25 cellular contexts compared by ENCODE assay signal in the genomic region with DNA sequence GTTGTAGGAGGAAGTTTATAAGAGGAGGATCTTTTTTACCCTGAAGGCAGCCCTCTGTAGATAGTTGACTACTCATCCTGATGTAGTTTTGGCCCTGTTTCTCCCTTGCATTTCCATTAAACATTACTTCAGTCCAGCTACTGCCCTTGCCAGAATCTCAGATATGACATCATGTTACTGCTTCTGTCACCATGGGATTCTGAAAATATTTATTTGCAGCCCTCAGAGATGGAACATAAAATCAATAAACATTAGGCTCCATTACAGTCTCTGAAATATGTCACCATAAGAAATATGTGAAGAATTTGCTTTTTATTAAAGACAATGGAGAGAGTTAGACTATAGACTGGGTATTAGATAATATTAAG.
DNase-seq lines count a peak whose midpoint lies in the region; ATAC-seq, FAIRE-seq and TF ChIP-seq lines count a peak whose summit lies in the region.
"Had no signal": no experiment of that assay in that cellular context is flagged by ENCODE, and none has a peak within 500 bp of the region (broad histone marks: within the 10 kb centered on the region; RNA-seq: fewer than 3 reads in every experiment).

No MANE protein-coding gene starts in this region.

- peak; percentile 59 to 74 (median 66) for ATAC-seq in pancreas
- no peak for ATAC-seq in GM18520 (IDR thresholded peaks at IDR 0.05; ENCODE audit: unreplicated experiment)
- ATAC-seq: psoas muscle had no signal

- H3K27ac Mint-ChIP-seq in immature natural killer cell, result no peak overlapping the region
- H3K27ac Mint-ChIP-seq: activated CD4-positive, alpha-beta T cell treated with anti-CD3 and anti-CD28 coated beads, Interleukin-2, amount 10 ng/mL, durations not matched to agents 7 days and 5 days; activated naive CD8-positive, alpha-beta T cell; endodermal cell; neural progenitor cell; T-helper 2 cell treated with Interferon-gamma antibody and Interleukin-4, amounts not matched to agents 5 μg/mL and 100 μg/mL, for 36 hours had no signal

- H3K36me3 ChIP-seq in GM23248 (ENCODE audit: low read depth) (no peaks in the 10 kb centered on the region), adipocyte (ENCODE audit: control insufficient read depth, insufficient read depth, low read length, severe bottlenecking) (no peaks in the 10 kb centered on the region), pancreas (no peaks in the 10 kb centered on the region)
- H3K36me3 ChIP-seq: neural progenitor cell, Peyer's patch, spleen, tibial artery had no signal

- H3K9me3 ChIP-seq in GM23248 (ENCODE audit: low read depth), result no peaks in the 10 kb centered on the region
- peaks cover 5% of the 10 kb centered on the region for H3K9me3 ChIP-seq in adipocyte (ENCODE audit: control insufficient read depth, low read length)
- no peaks in the 10 kb centered on the region for H3K9me3 ChIP-seq in pancreas
- H3K9me3 ChIP-seq: Peyer's patch, psoas muscle, tibial artery had no signal

- no peaks in the 10 kb centered on the region for H4K20me1 ChIP-seq in GM23248 (ENCODE audit: insufficient read depth)

- no peaks in the 10 kb centered on the region for H3K79me2 ChIP-seq in GM23248 (ENCODE audit: insufficient read depth)

- H3K9me2 ChIP-seq in GM23248 (ENCODE audit: insufficient read depth), result no peaks in the 10 kb centered on the region

- no peak overlapping the region for H2AFZ ChIP-seq in GM23248
- H2AFZ ChIP-seq: neural progenitor cell had no signal

- no peaks in the 10 kb centered on the region for H3K9me3 Mint-ChIP-seq in immature natural killer cell
- H3K9me3 Mint-ChIP-seq: activated CD4-positive, alpha-beta T cell treated with anti-CD3 and anti-CD28 coated beads, Interleukin-2, amount 10 ng/mL, durations not matched to agents 7 days and 5 days; endodermal cell; neural progenitor cell; T-helper 2 cell treated with Interferon-gamma antibody and Interleukin-4, amounts not matched to agents 5 μg/mL and 100 μg/mL, for 36 hours had no signal

- H3K27me3 Mint-ChIP-seq in immature natural killer cell (ENCODE audit: low read depth in 3 of 3), result peaks cover 0 to 2% (median 2%) of the 10 kb centered on the region in 3 donors
- H3K27me3 Mint-ChIP-seq: activated CD4-positive, alpha-beta T cell treated with anti-CD3 and anti-CD28 coated beads, Interleukin-2, amount 10 ng/mL, durations not matched to agents 7 days and 5 days; activated naive CD8-positive, alpha-beta T cell had no signal

- no peak overlapping the region for H3K27ac ChIP-seq in GM23248
- peak overlapping the region in 1 of 4 donors; percentile 6 for H3K27ac ChIP-seq in pancreas
- H3K27ac ChIP-seq: neural progenitor cell, psoas muscle, spleen, tibial artery, VCaP had no signal

- intact Hi-C loops in pancreas (cut with DNase I), result no loop called here

- FAIRE-seq in pancreas (lab: Jason Lieb, UNC), result no peak
- FAIRE-seq: colon, GM12891 had no signal

- DNase-seq in GM23248 (peak; percentile 37), adipocyte (ENCODE audit: low read depth) (peak; percentile 15), fibroblast of pulmonary artery (ENCODE audit: low read depth) (peak; percentile 24), pancreas (no peak), immature natural killer cell (no peak), NCI-H1092 treated with DMSO at 0.1 percent for 48 hours (lab: John Stamatoyannopoulos, UW) (no peak)
- DNase-seq: activated CD4-positive, alpha-beta T cell treated with anti-CD3 and anti-CD28 coated beads, Interleukin-2, amount 10 ng/mL, durations not matched to agents 7 days and 5 days; AML-193; endodermal cell; glutamatergic neuron; NCI-H2081; NK-92 treated with Interleukin-12 subunit alpha and Interleukin-12 subunit beta, amount 100 ng/mL, for 24 hours; Peyer's patch; psoas muscle; spleen; stimulated activated CD4-positive, alpha-beta T cell treated with anti-CD3 and anti-CD28 coated beads, Interleukin-4, amount 100 ng/mL, for 24 hours; stimulated activated naive CD4-positive, alpha-beta T cell treated with Interleukin-2 at 50 U/mL for 16 hours; tibial artery had no signal

- TF ChIP-seq CTCF in fibroblast of pulmonary artery (IDR thresholded peaks at IDR 0.05; ENCODE audit: low read length, missing control alignments), result no peak
- no peak for TF ChIP-seq CTCF in pancreas (IDR thresholded peaks at IDR 0.05)

- no peaks in the 10 kb centered on the region for H3F3A ChIP-seq in GM23248 (ENCODE audit: insufficient read depth)

- H3K4me3 Mint-ChIP-seq in immature natural killer cell, result no peak overlapping the region
- H3K4me3 Mint-ChIP-seq: activated CD4-positive, alpha-beta T cell treated with anti-CD3 and anti-CD28 coated beads, Interleukin-2, amount 10 ng/mL, durations not matched to agents 7 days and 5 days; activated naive CD8-positive, alpha-beta T cell; endodermal cell; neural progenitor cell; T-helper 2 cell treated with Interferon-gamma antibody and Interleukin-4, amounts not matched to agents 5 μg/mL and 100 μg/mL, for 36 hours had no signal

- H3K4me1 ChIP-seq in GM23248 (ENCODE audit: insufficient read depth) (no peaks in the 10 kb centered on the region; the same call in 1 of the 2 replicates), adipocyte (ENCODE audit: control insufficient read depth, insufficient read depth, low read length) (peaks cover 12% of the 10 kb centered on the region), pancreas (no peaks in the 10 kb centered on the region)
- H3K4me1 ChIP-seq: Peyer's patch, psoas muscle, spleen had no signal

- no peak overlapping the region for H3K4me3 ChIP-seq in GM23248
- H3K4me3 ChIP-seq in adipocyte (ENCODE audit: low read length), result no peak overlapping the region
- no peak overlapping the region for H3K4me3 ChIP-seq in fibroblast of pulmonary artery (replicated peaks; ENCODE audit: low read depth, low read length)
- H3K4me3 ChIP-seq in pancreas, result no peak overlapping the region
- H3K4me3 ChIP-seq: neural progenitor cell, Peyer's patch, psoas muscle, spleen, tibial artery had no signal

- no peak overlapping the region for H3K9ac ChIP-seq in GM23248
- H3K9ac ChIP-seq in adipocyte (ENCODE audit: low read length), result no peak overlapping the region
- H3K9ac ChIP-seq: neural progenitor cell had no signal

- in situ Hi-C loops in GM23248 (cut with MboI), result no loop called here

- H3K4me1 Mint-ChIP-seq in immature natural killer cell, result peaks cover 3 to 8% of the 10 kb centered on the region in 2 donors
- H3K4me1 Mint-ChIP-seq: activated CD4-positive, alpha-beta T cell treated with anti-CD3 and anti-CD28 coated beads, Interleukin-2, amount 10 ng/mL, durations not matched to agents 7 days and 5 days; endodermal cell had no signal

- no peaks in the 10 kb centered on the region for H3K27me3 ChIP-seq in GM23248 (replicated peaks; ENCODE audit: insufficient read depth)
- no peaks in the 10 kb centered on the region for H3K27me3 ChIP-seq in adipocyte (replicated peaks; ENCODE audit: control insufficient read depth, insufficient read depth, low read length)
- H3K27me3 ChIP-seq in pancreas, result no peaks in the 10 kb centered on the region
- H3K27me3 ChIP-seq: neural progenitor cell, Peyer's patch, spleen, tibial artery had no signal

- no peak overlapping the region for H3K4me2 ChIP-seq in GM23248 (ENCODE audit: unreplicated experiment)
- H3K4me2 ChIP-seq: neural progenitor cell had no signal

- no peaks in the 10 kb centered on the region for H3K36me3 Mint-ChIP-seq in immature natural killer cell
- H3K36me3 Mint-ChIP-seq: activated naive CD8-positive, alpha-beta T cell; neural progenitor cell had no signal

Comparison
In these comparisons a context has a peak if more than half of its experiments do, and no peak if none do; other contexts are left out.
1. DNase-seq: peak in GM23248 (single experiment), adipocyte (single experiment) and fibroblast of pulmonary artery (single experiment); none in pancreas (0 of 6), immature natural killer cell (0 of 3) and NCI-H1092 treated with DMSO at 0.1 percent for 48 hours (single experiment).